Comparison of ENCODE assay signal across 17 cellular contexts in genomic region chr2:143058795-143059194, GRCh38.
DNase-seq lines count a peak whose midpoint lies in the region; ATAC-seq and TF ChIP-seq lines count a peak whose summit lies in the region.
"Had no signal": no experiment of that assay in that cellular context is flagged by ENCODE, and none has a peak within 500 bp of the region (broad histone marks: within the 10 kb centered on the region; RNA-seq: fewer than 3 reads in every experiment).

No MANE protein-coding gene starts in this region.

- H3K4me3 ChIP-seq in adipocyte (ENCODE audit: low read length), result peak overlapping the region; percentile 31
- H3K4me3 ChIP-seq in endodermal cell (ENCODE audit: low read length), result no peak overlapping the region
- no peak overlapping the region for H3K4me3 ChIP-seq in neuronal stem cell (ENCODE audit: low read length in 2 of 2)
- no peak overlapping the region for H3K4me3 ChIP-seq in esophagus muscularis mucosa
- H3K4me3 ChIP-seq: BLaER1 treated with 17β-estradiol and CSF1 and Interleukin-3, amounts not matched to agents 10 nM and 100 nM had no signal

- no peak for ATAC-seq in Right ventricle myocardium inferior
- ATAC-seq: CD8-positive, alpha-beta T cell; HepG2 had no signal

- intact Hi-C loops in esophagus muscularis mucosa (cut with DNase I), result no loop called here
- intact Hi-C loops in Right ventricle myocardium inferior (cut with DNase I), result no loop called here

- no peak for TF ChIP-seq EP300 in esophagus muscularis mucosa (IDR thresholded peaks at IDR 0.05)

- H2BK120ac ChIP-seq in neuronal stem cell (ENCODE audit: low read depth, low read length), result no peak overlapping the region

- H3K27ac Mint-ChIP-seq in endodermal cell, result no peak overlapping the region
- H3K27ac Mint-ChIP-seq: B cell; CD8-positive, alpha-beta T cell had no signal

- no peaks in the 10 kb centered on the region for H3K27me3 Mint-ChIP-seq in endodermal cell (ENCODE audit: insufficient read depth)

- H2AFZ ChIP-seq in neuronal stem cell (ENCODE audit: low read length), result peak overlapping the region; percentile 52

- H3K36me3 ChIP-seq in adipocyte (ENCODE audit: control insufficient read depth, insufficient read depth, low read length, severe bottlenecking), result no peaks in the 10 kb centered on the region
- H3K36me3 ChIP-seq in endodermal cell (ENCODE audit: control insufficient read depth, insufficient read depth, low read length), result no peaks in the 10 kb centered on the region
- no peaks in the 10 kb centered on the region for H3K36me3 ChIP-seq in neuronal stem cell (replicated peaks in 1 of 2; ENCODE audit: control insufficient read depth in 2 of 2, insufficient read depth in 2 of 2, low read length in 2 of 2)
- no peaks in the 10 kb centered on the region for H3K36me3 ChIP-seq in esophagus muscularis mucosa
- H3K36me3 ChIP-seq: BLaER1 treated with 17β-estradiol and CSF1 and Interleukin-3, amounts not matched to agents 10 nM and 100 nM had no signal

- H4K91ac ChIP-seq in neuronal stem cell (ENCODE audit: low read depth, low read length, poor library complexity), result no peak overlapping the region

- H3K27ac ChIP-seq in endodermal cell (ENCODE audit: low read depth, low read length) (peak overlapping the region; percentile 68), neuronal stem cell (replicated peaks; ENCODE audit: low read length) (no peak overlapping the region), esophagus muscularis mucosa (replicated peaks in 1 of 4) (no peak overlapping the region)
- H3K27ac ChIP-seq: BLaER1 treated with 17β-estradiol and CSF1 and Interleukin-3, amounts not matched to agents 10 nM and 100 nM had no signal

- no peak overlapping the region for H3K4me2 ChIP-seq in neuronal stem cell (ENCODE audit: insufficient read depth, low read length, poor library complexity, severe bottlenecking)
- H3K4me2 ChIP-seq: BLaER1 treated with 17β-estradiol and CSF1 and Interleukin-3, amounts not matched to agents 10 nM and 100 nM had no signal

- no peak overlapping the region for H2BK5ac ChIP-seq in neuronal stem cell (ENCODE audit: low read length)

- H4K8ac ChIP-seq in neuronal stem cell (ENCODE audit: low read depth, low read length), result no peak overlapping the region

- H3K23ac ChIP-seq in neuronal stem cell (ENCODE audit: low read depth, low read length, poor library complexity), result no peak overlapping the region

- TF ChIP-seq POLR2A in esophagus muscularis mucosa (IDR thresholded peaks at IDR 0.05; ENCODE audit: low read depth), result no peak

- H3K4me1 Mint-ChIP-seq in endodermal cell, result no peaks in the 10 kb centered on the region
- H3K4me1 Mint-ChIP-seq: B cell had no signal

- H3K4me1 ChIP-seq in adipocyte (ENCODE audit: control insufficient read depth, insufficient read depth, low read length) (peaks cover 13% of the 10 kb centered on the region), endodermal cell (ENCODE audit: control insufficient read depth, insufficient read depth, low read length) (no peaks in the 10 kb centered on the region), neuronal stem cell (ENCODE audit: control insufficient read depth in 2 of 2, insufficient read depth in 1 of 2, low read depth in 1 of 2, low read length in 2 of 2) (peaks cover 0 to 3% of the 10 kb centered on the region in 2 donors), esophagus muscularis mucosa (no peaks in the 10 kb centered on the region)
- H3K4me1 ChIP-seq: BLaER1 treated with 17β-estradiol and CSF1 and Interleukin-3, amounts not matched to agents 10 nM and 100 nM had no signal

- DNase-seq in adipocyte (ENCODE audit: low read depth) (peak; percentile 79), endodermal cell (no peak), fibroblast of peridontal ligament (ENCODE audit: extremely low read depth) (peak; percentile 78), neuronal stem cell (ENCODE audit: low spot score) (no peak), GM20000 (ENCODE audit: low spot score) (no peak), esophagus muscularis mucosa (ENCODE audit: extremely low spot score) (no peak), Right ventricle myocardium inferior (ENCODE audit: missing footprints) (no peak)
- DNase-seq: 8988T; Calu3; CD8-positive, alpha-beta T cell; DMS79 treated with DMSO at 0.1 percent for 48 hours; GF-D8; GOT3; H7 had no signal

- H3K18ac ChIP-seq in neuronal stem cell (ENCODE audit: low read length), result no peak overlapping the region

- H2BK15ac ChIP-seq in neuronal stem cell (ENCODE audit: low read length), result no peak overlapping the region

- H3K9me3 Mint-ChIP-seq in endodermal cell, result peaks cover 27% of the 10 kb centered on the region
- H3K9me3 Mint-ChIP-seq: CD8-positive, alpha-beta T cell had no signal

- peaks cover 3% of the 10 kb centered on the region for H3K36me3 Mint-ChIP-seq in endodermal cell (ENCODE audit: low read depth)
- H3K36me3 Mint-ChIP-seq: CD8-positive, alpha-beta T cell had no signal

- no peak overlapping the region for H3K14ac ChIP-seq in neuronal stem cell (ENCODE audit: low read length)

- no peak overlapping the region for H3K9ac ChIP-seq in adipocyte (ENCODE audit: low read length)
- no peak overlapping the region for H3K9ac ChIP-seq in endodermal cell (ENCODE audit: extremely low read depth, low read length, poor library complexity, severe bottlenecking)
- no peak overlapping the region for H3K9ac ChIP-seq in neuronal stem cell (ENCODE audit: low read depth, low read length, poor library complexity)
- H3K9ac ChIP-seq: BLaER1 treated with 17β-estradiol and CSF1 and Interleukin-3, amounts not matched to agents 10 nM and 100 nM had no signal

- H2AK5ac ChIP-seq in neuronal stem cell (ENCODE audit: low read depth, low read length), result no peak overlapping the region

- TF ChIP-seq CTCF in endodermal cell (conservative IDR thresholded peaks at IDR 0.05) (no peak), GM20000 (IDR thresholded peaks at IDR 0.05; ENCODE audit: extremely low read depth, missing control alignments) (no peak), esophagus muscularis mucosa (IDR thresholded peaks at IDR 0.05) (no peak)

- 78 to 90% methylated on average over 1 of the region's 1 CpG for WGBS in endodermal cell (ENCODE audit: insufficient coverage in 1 of 2, insufficient read length in 1 of 2), 2 experiments
- WGBS in neuronal stem cell (ENCODE audit: extremely low coverage in 2 of 2, insufficient read length in 2 of 2, insufficient replicate concordance in 1 of 2), 2 donors, result no CpG with 5 or more reads among the region's 1 CpG
- 28% methylated on average over 1 of the region's 1 CpG for WGBS in esophagus muscularis mucosa

- H3K79me1 ChIP-seq in neuronal stem cell (ENCODE audit: low read depth, low read length), result no peaks in the 10 kb centered on the region

- H3K9me3 ChIP-seq in adipocyte (ENCODE audit: control insufficient read depth, low read length) (peaks cover 4% of the 10 kb centered on the region), endodermal cell (ENCODE audit: control insufficient read depth, low read length) (peaks cover 22% of the 10 kb centered on the region), neuronal stem cell (replicated peaks in 1 of 2; ENCODE audit: control insufficient read depth in 2 of 2, insufficient read depth in 1 of 2, low read depth in 1 of 2, low read length in 2 of 2) (peaks cover 4 to 6% of the 10 kb centered on the region in 2 donors), esophagus muscularis mucosa (no peaks in the 10 kb centered on the region)

- H3K27me3 ChIP-seq in adipocyte (replicated peaks; ENCODE audit: control insufficient read depth, insufficient read depth, low read length) (no peaks in the 10 kb centered on the region), endodermal cell (ENCODE audit: control insufficient read depth, insufficient read depth, low read length, poor library complexity, severe bottlenecking) (no peaks in the 10 kb centered on the region), neuronal stem cell (ENCODE audit: control insufficient read depth in 3 of 3, insufficient read depth in 3 of 3, low read depth in 1 of 3, low read length in 3 of 3) (no peaks in the 10 kb centered on the region), esophagus muscularis mucosa (no peaks in the 10 kb centered on the region)
- H3K27me3 ChIP-seq: BLaER1 treated with 17β-estradiol and CSF1 and Interleukin-3, amounts not matched to agents 10 nM and 100 nM had no signal

- H3K4me3 Mint-ChIP-seq in endodermal cell, result no peak overlapping the region
- H3K4me3 Mint-ChIP-seq: B cell; CD8-positive, alpha-beta T cell had no signal

- H3K4ac ChIP-seq in neuronal stem cell (ENCODE audit: low read length), result no peak overlapping the region

- no peak overlapping the region for H2BK12ac ChIP-seq in neuronal stem cell (ENCODE audit: low read length)

Comparison
In these comparisons a context has a peak if more than half of its experiments do, and no peak if none do; other contexts are left out.
1. DNase-seq: peak in adipocyte (single experiment) and fibroblast of peridontal ligament (single experiment); none in endodermal cell (single experiment), neuronal stem cell (single experiment), GM20000 (single experiment), esophagus muscularis mucosa (single experiment) and Right ventricle myocardium inferior (single experiment).